ENCODE assay signal across 16 cellular contexts in the genomic region with DNA sequence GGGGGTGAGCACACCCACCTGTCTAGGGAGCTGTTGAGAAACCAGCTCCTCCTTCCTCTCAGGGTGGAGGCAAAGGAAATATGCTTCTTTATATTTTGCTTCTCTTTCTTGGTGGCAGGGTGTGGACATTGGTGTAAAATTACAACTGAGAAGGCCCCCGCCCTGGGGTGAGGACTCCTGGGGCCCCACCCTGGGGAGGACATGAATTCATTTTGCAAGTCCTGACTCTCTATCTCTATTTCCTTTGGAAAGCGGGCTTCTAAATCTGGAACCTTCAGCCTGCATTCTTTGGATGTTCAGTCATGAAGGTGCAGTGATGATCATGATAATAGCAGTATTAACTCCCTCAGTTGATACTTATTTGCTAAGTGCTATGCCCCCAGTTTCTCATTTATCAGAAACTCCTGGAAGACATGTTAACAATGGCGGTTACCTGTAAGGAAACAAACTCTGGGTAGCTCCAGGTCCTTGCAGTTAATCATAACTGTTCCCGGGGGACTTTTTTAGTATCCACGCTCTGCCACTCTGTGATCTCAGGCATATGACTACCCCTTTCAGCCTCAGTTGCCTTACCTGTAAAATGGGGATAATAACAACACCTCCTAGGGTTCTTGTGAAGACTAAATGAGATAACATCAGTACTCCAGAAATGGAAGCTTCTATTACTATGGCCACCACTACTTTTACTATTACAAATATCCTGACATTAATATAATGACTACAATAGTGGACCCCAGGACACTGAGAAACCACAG. TPM values are rescaled to one million over a fixed set of nuclear protein-coding genes. Genes with fewer than 3 reads are reported as not detected.
DNase-seq lines count a peak whose midpoint lies in the region; ATAC-seq lines count a peak whose summit lies in the region.
"Had no signal": no experiment of that assay in that cellular context is flagged by ENCODE, and none has a peak within 500 bp of the region (broad histone marks: within the 10 kb centered on the region; RNA-seq: fewer than 3 reads in every experiment).

No MANE protein-coding gene starts in this region.

- no peaks in the 10 kb centered on the region for H3K36me3 ChIP-seq in mucosa of rectum (ENCODE audit: control insufficient read depth in 2 of 2, insufficient read depth in 2 of 2, low read length in 2 of 2)
- H3K36me3 ChIP-seq in CD8-positive, alpha-beta memory T cell (ENCODE audit: insufficient read depth, low read length): no peaks in the 10 kb centered on the region

- H3K27ac ChIP-seq in mucosa of rectum (ENCODE audit: low read depth in 2 of 2, low read length in 2 of 2): peak overlapping the region; percentile 83 to 92
- no peak overlapping the region for H3K27ac ChIP-seq in CD8-positive, alpha-beta memory T cell (ENCODE audit: low read depth, low read length)

- peaks cover 19 to 32% of the 10 kb centered on the region in 2 donors for H3K4me1 ChIP-seq in mucosa of rectum (ENCODE audit: control insufficient read depth in 2 of 2, insufficient read depth in 2 of 2, low read length in 2 of 2)
- H3K4me1 ChIP-seq in CD8-positive, alpha-beta memory T cell (ENCODE audit: insufficient read depth, low read length): peaks cover 11% of the 10 kb centered on the region

- H3K9me3 ChIP-seq in mucosa of rectum (ENCODE audit: control insufficient read depth in 2 of 2, low read length in 2 of 2): no peaks in the 10 kb centered on the region
- no peaks in the 10 kb centered on the region for H3K9me3 ChIP-seq in CD8-positive, alpha-beta memory T cell (ENCODE audit: low read length)

- no peaks in the 10 kb centered on the region for H3K27me3 Mint-ChIP-seq in central memory CD8-positive, alpha-beta T cell
- no peaks in the 10 kb centered on the region for H3K27me3 Mint-ChIP-seq in activated T-cell treated with anti-CD3 and anti-CD28 coated beads, Interleukin-2, amount 50 U/mL, for 24 hours
- H3K27me3 Mint-ChIP-seq in CD8-positive, alpha-beta memory T cell: peaks cover 0 to 3% of the 10 kb centered on the region in 2 donors
- H3K27me3 Mint-ChIP-seq: activated CD4-positive, alpha-beta T cell treated with anti-CD3 and anti-CD28 coated beads for 36 hours; effector memory CD8-positive, alpha-beta T cell had no signal

- no peaks in the 10 kb centered on the region for H3K27me3 ChIP-seq in mucosa of rectum (ENCODE audit: control insufficient read depth in 2 of 2, insufficient read depth in 2 of 2, low read length in 2 of 2)
- no peaks in the 10 kb centered on the region for H3K27me3 ChIP-seq in CD8-positive, alpha-beta memory T cell (ENCODE audit: insufficient read depth, low read length, poor library complexity, severe bottlenecking)

- ATAC-seq in central memory CD8-positive, alpha-beta T cell (replicated peaks; ENCODE audit: extremely low read depth, poor library complexity, severe bottlenecking): no peak
- ATAC-seq: activated CD4-positive, alpha-beta T cell treated with anti-CD3 and anti-CD28 coated beads for 36 hours; activated naive CD4-positive, alpha-beta T cell treated with anti-CD3 and anti-CD28 coated beads, Interleukin-2, amount 50 U/mL, for 72 hours; effector memory CD8-positive, alpha-beta T cell; left ventricle myocardium superior had no signal

- peak overlapping the region in 1 of 2 donors; percentile 24 for H3K9ac ChIP-seq in mucosa of rectum (ENCODE audit: low read depth in 1 of 2, low read length in 2 of 2)

- POLR2A ChIA-PET in CD8-positive, alpha-beta memory T cell (lab: Charles Lee): interaction anchor here (0.6 kb wide), 1 partner anchor 38 kb away, joined by 5 read pairs; no protein-coding TSS in a partner anchor

- CTCF ChIA-PET in CD8-positive, alpha-beta memory T cell (lab: Charles Lee): no interaction called here

- peaks cover 16% of the 10 kb centered on the region for H3K4me1 Mint-ChIP-seq in central memory CD8-positive, alpha-beta T cell
- peaks cover 11% of the 10 kb centered on the region for H3K4me1 Mint-ChIP-seq in activated T-cell treated with anti-CD3 and anti-CD28 coated beads, Interleukin-2, amount 50 U/mL, for 24 hours (ENCODE audit: low read depth)
- H3K4me1 Mint-ChIP-seq in CD8-positive, alpha-beta memory T cell: peaks cover 10% of the 10 kb centered on the region in 3 donors

- H3K4me3 ChIP-seq in mucosa of rectum (ENCODE audit: low read length in 2 of 2): no peak overlapping the region
- H3K4me3 ChIP-seq in CD8-positive, alpha-beta memory T cell (ENCODE audit: low read length): no peak overlapping the region

- no peak overlapping the region for H3K4me3 Mint-ChIP-seq in central memory CD8-positive, alpha-beta T cell
- H3K4me3 Mint-ChIP-seq in activated T-cell treated with anti-CD3 and anti-CD28 coated beads, Interleukin-2, amount 50 U/mL, for 24 hours: no peak overlapping the region
- H3K4me3 Mint-ChIP-seq in CD8-positive, alpha-beta memory T cell: no peak overlapping the region
- H3K4me3 Mint-ChIP-seq: activated CD4-positive, alpha-beta T cell treated with anti-CD3 and anti-CD28 coated beads for 36 hours; effector memory CD8-positive, alpha-beta T cell had no signal

- peaks cover 2% of the 10 kb centered on the region for H3K36me3 Mint-ChIP-seq in central memory CD8-positive, alpha-beta T cell (ENCODE audit: insufficient read depth)
- no peaks in the 10 kb centered on the region for H3K36me3 Mint-ChIP-seq in activated T-cell treated with anti-CD3 and anti-CD28 coated beads, Interleukin-2, amount 50 U/mL, for 24 hours (ENCODE audit: low read depth)
- no peaks in the 10 kb centered on the region for H3K36me3 Mint-ChIP-seq in CD8-positive, alpha-beta memory T cell
- H3K36me3 Mint-ChIP-seq: activated naive CD4-positive, alpha-beta T cell treated with anti-CD3 and anti-CD28 coated beads, Interleukin-2, amount 50 U/mL, for 72 hours had no signal

- H3K9me3 Mint-ChIP-seq in central memory CD8-positive, alpha-beta T cell: no peaks in the 10 kb centered on the region
- no peaks in the 10 kb centered on the region for H3K9me3 Mint-ChIP-seq in activated T-cell treated with anti-CD3 and anti-CD28 coated beads, Interleukin-2, amount 50 U/mL, for 24 hours
- H3K9me3 Mint-ChIP-seq in CD8-positive, alpha-beta memory T cell: no peaks in the 10 kb centered on the region
- H3K9me3 Mint-ChIP-seq: effector memory CD8-positive, alpha-beta T cell had no signal

- peak; percentile 49 for DNase-seq in A172 (ENCODE audit: low spot score)
- peak; percentile 69 for DNase-seq in LoVo (ENCODE audit: low spot score)
- no peak for DNase-seq in central memory CD8-positive, alpha-beta T cell (ENCODE audit: low spot score in 2 of 2)
- DNase-seq in hepatic stellate cell (ENCODE audit: low spot score): no peak
- no peak for DNase-seq in amygdala (lab: John Stamatoyannopoulos, UW)
- no peak for DNase-seq in activated T-cell treated with anti-CD3 and anti-CD28 coated beads, Interleukin-2, amount 50 U/mL, for 24 hours
- DNase-seq in CD8-positive, alpha-beta memory T cell: no peak
- DNase-seq: activated CD4-positive, alpha-beta T cell treated with anti-CD3 and anti-CD28 coated beads for 36 hours; effector memory CD8-positive, alpha-beta T cell; GDM1; left ventricle myocardium superior; NCI-H2227 treated with DMSO at 0.1 percent for 48 hours; nucleus accumbens; substantia nigra had no signal

- peak overlapping the region; percentile 51 for H3K27ac Mint-ChIP-seq in central memory CD8-positive, alpha-beta T cell (ENCODE audit: low read depth)
- H3K27ac Mint-ChIP-seq in activated T-cell treated with anti-CD3 and anti-CD28 coated beads, Interleukin-2, amount 50 U/mL, for 24 hours: no peak overlapping the region
- no peak overlapping the region for H3K27ac Mint-ChIP-seq in CD8-positive, alpha-beta memory T cell
- H3K27ac Mint-ChIP-seq: activated CD4-positive, alpha-beta T cell treated with anti-CD3 and anti-CD28 coated beads for 36 hours; activated naive CD4-positive, alpha-beta T cell treated with anti-CD3 and anti-CD28 coated beads, Interleukin-2, amount 50 U/mL, for 72 hours; effector memory CD8-positive, alpha-beta T cell had no signal

RNA-seq across cellular contexts. Expression of a gene that starts 7.3 kb away (rescaled TPM):
- total RNA-seq in A172 (2014; rRNA removed; shearing (Covaris generic)): 225 and 260 TPM in 2 replicates
- total RNA-seq in CD8-positive, alpha-beta memory T cell: 10 to 100 TPM; 11.5 to 12.8 TPM
- 12.2 TPM for polyA plus RNA-seq in CD8-positive, alpha-beta memory T cell

Comparison
In these comparisons a context has a peak if more than half of its experiments do, and no peak if none do; other contexts are left out.
1. DNase-seq: peak in A172 (single experiment) and LoVo (single experiment); none in central memory CD8-positive, alpha-beta T cell (0 of 2), hepatic stellate cell (single experiment), amygdala (0 of 56), activated T-cell treated with anti-CD3 and anti-CD28 coated beads, Interleukin-2, amount 50 U/mL, for 24 hours (single experiment) and CD8-positive, alpha-beta memory T cell (0 of 5).
2. RNA of a gene that starts 7.3 kb away (total RNA-seq): 225 to 260 TPM in A172; 11.5 to 12.8 TPM in CD8-positive, alpha-beta memory T cell; every median in the first group is over 10 times any median in the second.